In genomic region chr12:79344855-79345840, GRCh38 we compare ENCODE assay signal across 1 cellular context.
TF ChIP-seq lines count a peak whose summit lies in the region.

No MANE protein-coding gene starts in this region.

TF ChIP-seq in GM23338, 12 proteins besides CTCF, POLR2A, EP300 and RAD21 (continued from another document):
- TF ChIP-seq ETS1 (IDR thresholded peaks at IDR 0.05) = no peak; the same call in 1 of the 2 replicates
- TF ChIP-seq STAT1 (IDR thresholded peaks at IDR 0.05; ENCODE audit: unreplicated experiment) = no peak
- no peak for TF ChIP-seq EZH2 (IDR thresholded peaks at IDR 0.05; ENCODE audit: low read depth, unreplicated experiment)
- TF ChIP-seq, protein P1, sequence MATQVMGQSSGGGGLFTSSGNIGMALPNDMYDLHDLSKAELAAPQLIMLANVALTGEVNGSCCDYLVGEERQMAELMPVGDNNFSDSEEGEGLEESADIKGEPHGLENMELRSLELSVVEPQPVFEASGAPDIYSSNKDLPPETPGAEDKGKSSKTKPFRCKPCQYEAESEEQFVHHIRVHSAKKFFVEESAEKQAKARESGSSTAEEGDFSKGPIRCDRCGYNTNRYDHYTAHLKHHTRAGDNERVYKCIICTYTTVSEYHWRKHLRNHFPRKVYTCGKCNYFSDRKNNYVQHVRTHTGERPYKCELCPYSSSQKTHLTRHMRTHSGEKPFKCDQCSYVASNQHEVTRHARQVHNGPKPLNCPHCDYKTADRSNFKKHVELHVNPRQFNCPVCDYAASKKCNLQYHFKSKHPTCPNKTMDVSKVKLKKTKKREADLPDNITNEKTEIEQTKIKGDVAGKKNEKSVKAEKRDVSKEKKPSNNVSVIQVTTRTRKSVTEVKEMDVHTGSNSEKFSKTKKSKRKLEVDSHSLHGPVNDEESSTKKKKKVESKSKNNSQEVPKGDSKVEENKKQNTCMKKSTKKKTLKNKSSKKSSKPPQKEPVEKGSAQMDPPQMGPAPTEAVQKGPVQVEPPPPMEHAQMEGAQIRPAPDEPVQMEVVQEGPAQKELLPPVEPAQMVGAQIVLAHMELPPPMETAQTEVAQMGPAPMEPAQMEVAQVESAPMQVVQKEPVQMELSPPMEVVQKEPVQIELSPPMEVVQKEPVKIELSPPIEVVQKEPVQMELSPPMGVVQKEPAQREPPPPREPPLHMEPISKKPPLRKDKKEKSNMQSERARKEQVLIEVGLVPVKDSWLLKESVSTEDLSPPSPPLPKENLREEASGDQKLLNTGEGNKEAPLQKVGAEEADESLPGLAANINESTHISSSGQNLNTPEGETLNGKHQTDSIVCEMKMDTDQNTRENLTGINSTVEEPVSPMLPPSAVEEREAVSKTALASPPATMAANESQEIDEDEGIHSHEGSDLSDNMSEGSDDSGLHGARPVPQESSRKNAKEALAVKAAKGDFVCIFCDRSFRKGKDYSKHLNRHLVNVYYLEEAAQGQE (IDR thresholded peaks at IDR 0.05; ENCODE audit: unreplicated experiment) = no peak
- TF ChIP-seq CREB1 (CRISPR knock-in tag; IDR thresholded peaks at IDR 0.05; ENCODE audit: low read depth) = no peak
